In genomic region chr16:69307856-69308255, GRCh38 we compare ENCODE assay signal across 27 cellular contexts. TPM values are rescaled to one million over a fixed set of nuclear protein-coding genes. Genes with fewer than 3 reads are reported as not detected.
"Had no signal": no experiment of that assay in that cellular context is flagged by ENCODE, and none has a peak within 500 bp of the region (broad histone marks: within the 10 kb centered on the region; RNA-seq: fewer than 3 reads in every experiment).

No MANE protein-coding gene starts in this region.

- H3K9me3 ChIP-seq: stomach, suprapubic skin, testis, thoracic aorta, tibial artery, tibial nerve, transverse colon, upper lobe of left lung, upper lobe of right lung, uterus, vagina had no signal

- H3K27ac ChIP-seq: stomach, suprapubic skin, testis, thoracic aorta, tibial artery, transverse colon, upper lobe of left lung, upper lobe of right lung, uterus, vagina had no signal

- DNase-seq: stimulated activated CD4-positive, alpha-beta T cell treated with anti-CD3 and anti-CD28 coated beads, Interleukin-2, amount 100 ng/mL, for 48 hours; stimulated activated CD4-positive, alpha-beta T cell treated with anti-CD3 and anti-CD28 coated beads, Interleukin-4, amount 100 ng/mL, for 1 hour; stimulated activated CD4-positive, alpha-beta T cell treated with anti-CD3 and anti-CD28 coated beads, Interleukin-4, amount 100 ng/mL, for 24 hours; stimulated activated CD4-positive, alpha-beta T cell treated with anti-CD3 and anti-CD28 coated beads, Interleukin-4, amount 100 ng/mL, for 4 hours; stimulated activated CD8-positive, alpha-beta memory T cell treated with anti-CD3 and anti-CD28 coated beads, Interleukin-4, amount 100 ng/mL, for 48 hours; stimulated activated naive B cell treated with anti-CD40 and anti-IgM and Interleukin-4, amounts not matched to agents 10 μg/mL and 1 μg/mL and 100 μg/mL, for 72 hours; stimulated activated naive CD4-positive, alpha-beta T cell; stimulated activated naive CD4-positive, alpha-beta T cell treated with Interleukin-2 at 50 U/mL for 16 hours; stimulated activated naive CD8-positive, alpha-beta T cell treated with anti-CD3 and anti-CD28 coated beads, Interleukin-15, amount 100 ng/mL, for 72 hours; stimulated activated naive CD8-positive, alpha-beta T cell treated with anti-CD3 and anti-CD28 coated beads, Interleukin-15, Interleukin-2, amounts not matched to agents 100 U/mL and 50 U/mL, for 24 hours; stomach; substantia nigra; testis; tibial artery; transverse colon; trophoblast cell; upper lobe of left lung; upper lobe of right lung; uterus had no signal

- H3K4me3 ChIP-seq: stomach, suprapubic skin, testis, thoracic aorta, tibial artery, tibial nerve, transverse colon, upper lobe of left lung, upper lobe of right lung, uterus, vagina had no signal

- ATAC-seq: stimulated activated effector memory CD8-positive, alpha-beta T cell treated with anti-CD3 and anti-CD28 coated beads, Interleukin-12 subunit alpha, Interleukin-12 subunit beta, amount 100 ng/mL, for 72 hours; stimulated activated memory B cell treated with anti-CD40 and anti-IgM and Interleukin-4, amounts not matched to agents 10 μg/mL and 1 μg/mL and 100 μg/mL, for 72 hours; stimulated activated naive B cell treated with anti-CD40 and anti-IgM and Interleukin-4, amounts not matched to agents 10 μg/mL and 1 μg/mL and 100 μg/mL, for 72 hours; stimulated activated naive CD8-positive, alpha-beta T cell treated with anti-CD3 and anti-CD28 coated beads, Interleukin-15, amount 100 ng/mL, for 72 hours; stimulated activated naive CD8-positive, alpha-beta T cell treated with anti-CD3 and anti-CD28 coated beads, Interleukin-15, Interleukin-2, amounts not matched to agents 100 U/mL and 50 U/mL, for 24 hours; upper lobe of right lung had no signal

- H3K36me3 ChIP-seq: uterus had no signal

- H3K27me3 ChIP-seq: stomach, suprapubic skin, testis, tibial artery, tibial nerve, transverse colon, upper lobe of left lung, upper lobe of right lung, uterus, vagina had no signal

RNA-seq across cellular contexts. Expression of gene TMED6, which starts 43.7 kb away (rescaled TPM):
- total RNA-seq: temporal lobe, tibial nerve, urinary bladder, vagina had no signal
